In genomic region chr11:62139526-62140301, GRCh38 we compare ENCODE assay signal across 20 cellular contexts. TPM values are rescaled to one million over a fixed set of nuclear protein-coding genes. Genes with fewer than 3 reads are reported as not detected.
DNase-seq lines count a peak whose midpoint lies in the region; ATAC-seq and TF ChIP-seq lines count a peak whose summit lies in the region.
"Had no signal": no experiment of that assay in that cellular context is flagged by ENCODE, and none has a peak within 500 bp of the region (broad histone marks: within the 10 kb centered on the region; RNA-seq: fewer than 3 reads in every experiment).

No MANE protein-coding gene starts in this region.

- no peak overlapping the region for H3K4me3 ChIP-seq in tibial artery
- H3K4me3 ChIP-seq: BLaER1 treated with 17β-estradiol and CSF1 and Interleukin-3, amounts not matched to agents 10 nM and 100 nM; PC-9; SJCRH30 had no signal

- DNase-seq in activated effector memory CD4-positive, alpha-beta T cell treated with anti-CD3 and anti-CD28 coated beads, Interleukin-2, amount 50 U/mL, for 16 hours: peak; percentile 48
- no peak for DNase-seq in activated effector memory CD4-positive, alpha-beta T cell treated with Interleukin-2 at 50 U/mL for 16 hours
- DNase-seq in chondrocyte (ENCODE audit: low spot score): peak; percentile 88
- peak; percentile 86 for DNase-seq in mesenteric fat pad (ENCODE audit: low spot score)
- peak; percentile 9 to 47 for DNase-seq in tibial artery
- no peak for DNase-seq in NCI-H1436 (lab: John Stamatoyannopoulos, UW)
- DNase-seq: Calu3, EL, GOT3, KG1, NCI-H1417, NCI-H187 treated with DMSO at 0.1 percent for 48 hours, NCI-H345, NCI-H524 treated with DMSO at 0.1 percent for 48 hours, PC-9, SJCRH30 had no signal

- H3K36me3 ChIP-seq in tibial artery: peaks cover 28 to 70% (median 50%) of the 10 kb centered on the region in 3 donors

- ATAC-seq in HG03432 (IDR thresholded peaks at IDR 0.05; ENCODE audit: unreplicated experiment): no peak
- ATAC-seq: CD8-positive, alpha-beta T cell; HepG2 had no signal

- intact Hi-C loops in tibial artery (cut with DNase I; ENCODE audit: low total_unique reads): no loop called here

- no peak overlapping the region for H3K27ac ChIP-seq in tibial artery
- H3K27ac ChIP-seq: BLaER1 treated with 17β-estradiol and CSF1 and Interleukin-3, amounts not matched to agents 10 nM and 100 nM; PC-9; SJCRH30 had no signal

- H3K4me3 Mint-ChIP-seq in chondrocyte (ENCODE audit: unreplicated experiment): no peak overlapping the region
- H3K4me3 Mint-ChIP-seq: CD8-positive, alpha-beta T cell had no signal

- no peaks in the 10 kb centered on the region for H3K27me3 ChIP-seq in tibial artery
- H3K27me3 ChIP-seq: BLaER1 treated with 17β-estradiol and CSF1 and Interleukin-3, amounts not matched to agents 10 nM and 100 nM; SJCRH30 had no signal

- H3K4me1 Mint-ChIP-seq in chondrocyte (ENCODE audit: low read depth): no peaks in the 10 kb centered on the region

- H3K9me3 Mint-ChIP-seq in chondrocyte (ENCODE audit: low read depth): no peaks in the 10 kb centered on the region
- H3K9me3 Mint-ChIP-seq: CD8-positive, alpha-beta T cell had no signal

- H3K4me1 ChIP-seq in tibial artery: no peaks in the 10 kb centered on the region
- H3K4me1 ChIP-seq: BLaER1 treated with 17β-estradiol and CSF1 and Interleukin-3, amounts not matched to agents 10 nM and 100 nM; SJCRH30 had no signal

- no peaks in the 10 kb centered on the region for H3K27me3 Mint-ChIP-seq in chondrocyte (ENCODE audit: low read depth)

- H3K36me3 Mint-ChIP-seq in chondrocyte (ENCODE audit: low read depth): no peaks in the 10 kb centered on the region

- no peaks in the 10 kb centered on the region for H3K9me3 ChIP-seq in tibial artery
- H3K9me3 ChIP-seq: BLaER1 treated with 17β-estradiol and CSF1 and Interleukin-3, amounts not matched to agents 10 nM and 100 nM; SJCRH30 had no signal

- H3K27ac Mint-ChIP-seq in chondrocyte (ENCODE audit: unreplicated experiment): no peak overlapping the region
- H3K27ac Mint-ChIP-seq: CD8-positive, alpha-beta T cell had no signal

- TF ChIP-seq CTCF in chondrocyte (IDR thresholded peaks at IDR 0.05) (no peak), tibial artery (IDR thresholded peaks at IDR 0.05) (no peak)

RNA-seq across cellular contexts. Expression of gene INCENP, which starts 15.9 kb away (rescaled TPM):
- total RNA-seq in chondrocyte (21.6 to 24.6 TPM (median 22.4 TPM) in 3 replicates), mesenteric fat pad (14.7 TPM)

RNA-seq across cellular contexts. Expression of gene SCGB1D1, which starts 50.3 kb away (rescaled TPM):
- total RNA-seq in chondrocyte: not detected in 3 replicates
- total RNA-seq in mesenteric fat pad: not detected
- total RNA-seq: Calu3; CD8-positive, alpha-beta T cell; HepG2; PC-9; SJCRH30 had no signal

Comparison
In these comparisons a context has a peak if more than half of its experiments do, and no peak if none do; other contexts are left out.
1. DNase-seq: peak in activated effector memory CD4-positive, alpha-beta T cell treated with anti-CD3 and anti-CD28 coated beads, Interleukin-2, amount 50 U/mL, for 16 hours (single experiment), chondrocyte (single experiment), mesenteric fat pad (single experiment) and tibial artery (2 of 2); none in activated effector memory CD4-positive, alpha-beta T cell treated with Interleukin-2 at 50 U/mL for 16 hours (single experiment) and NCI-H1436 (single experiment).